Comparison of ENCODE assay signal across 8 cellular contexts in genomic region chr7:76359987-76360641, GRCh38. TPM values are rescaled to one million over a fixed set of nuclear protein-coding genes. Genes with fewer than 3 reads are reported as not detected.
A peak's percentile ranks its signal among the peaks of the same experiment; 100 is the strongest.
DNase-seq lines count a peak whose midpoint lies in the region; TF ChIP-seq lines count a peak whose summit lies in the region.
"Not testable (repeated sequence)": the region's sequence is repeated elsewhere in the genome, so short reads cannot be mapped to it uniquely, and the experiment has no call there.

No MANE protein-coding gene starts in this region.

- POLR2A ChIA-PET in SK-N-SH (lab: Yijun Ruan, JAX): interaction anchor here (0.6 to 3.1 kb wide), 6 partner anchors 9 to 1055 kb away, joined by 3 to 24 read pairs (median 4); no protein-coding TSS in a partner anchor

- peaks cover 30% of the 10 kb centered on the region for H3F3A ChIP-seq in SK-N-SH (replicated peaks; ENCODE audit: insufficient read depth)

- H3K36me3 Mint-ChIP-seq in activated naive CD8-positive, alpha-beta T cell treated with anti-CD3 and anti-CD28 coated beads for 36 hours: peaks cover 28% of the 10 kb centered on the region
- peaks cover 28% of the 10 kb centered on the region for H3K36me3 Mint-ChIP-seq in nephron progenitor cell (ENCODE audit: low read depth)

- intact Hi-C loops in stomach (cut with DNase I; ENCODE audit: low total_unique reads): not testable (repeated sequence)

- H2AFZ ChIP-seq in KMS-11 (ENCODE audit: low read depth): peak overlapping the region; percentile 63; the same call in 1 of the 2 replicates
- peak overlapping the region; percentile 92; the same call in 1 of the 2 replicates for H2AFZ ChIP-seq in SK-N-SH (ENCODE audit: low read depth)

- CTCF ChIA-PET in SK-N-SH (lab: Yijun Ruan, JAX): interaction anchor here (0.7 to 3.4 kb wide), 19 partner anchors 9 to 225 kb away, joined by 3 to 32 read pairs (median 4); partner anchors contain the start of gene HSPB1

- H3K4me3 Mint-ChIP-seq in activated naive CD8-positive, alpha-beta T cell treated with anti-CD3 and anti-CD28 coated beads for 36 hours: peak overlapping the region; percentile 94
- peak overlapping the region; percentile 90 for H3K4me3 Mint-ChIP-seq in nephron progenitor cell

- not testable (repeated sequence) for H3K9me3 Mint-ChIP-seq in activated naive CD8-positive, alpha-beta T cell treated with anti-CD3 and anti-CD28 coated beads for 36 hours; nephron progenitor cell

- not testable (repeated sequence) for H3K27me3 ChIP-seq in KMS-11 (ENCODE audit: insufficient read depth, low read depth); SK-N-SH (ENCODE audit: insufficient read depth); ectodermal cell (ENCODE audit: control insufficient read depth, insufficient read depth, low read length, poor library complexity, severe bottlenecking); iPS-20b (ENCODE audit: insufficient read depth, low read length); stomach

- H3K36me3 ChIP-seq in KMS-11 (ENCODE audit: insufficient read depth) (peaks cover 12% of the 10 kb centered on the region; the same call in 1 of the 2 replicates), SK-N-SH (replicated peaks in 1 of 2; ENCODE audit: control insufficient read depth in 1 of 2, insufficient read depth in 2 of 2, low read length in 1 of 2) (peaks cover 20 to 22% of the 10 kb centered on the region in 2 experiments), ectodermal cell (ENCODE audit: control insufficient read depth, insufficient read depth, low read length) (peaks cover 10% of the 10 kb centered on the region), iPS-20b (ENCODE audit: insufficient read depth, low read depth, low read length) (peaks cover 28% of the 10 kb centered on the region)
- H3K36me3 ChIP-seq in stomach: not testable (repeated sequence)

- peak overlapping the region; percentile 13 for H3K4me3 ChIP-seq in KMS-11 (IDR thresholded peaks at IDR 0.05; ENCODE audit: insufficient read depth, low read depth, low read length)
- H3K4me3 ChIP-seq in SK-N-SH (ENCODE audit: low read depth in 2 of 2, low read length in 1 of 2): peak overlapping the region in 1 of 2 experiments; percentile 82; a peak in 3 of 4 replicates
- H3K4me3 ChIP-seq in ectodermal cell (ENCODE audit: insufficient read depth, low read depth, low read length): peak overlapping the region; percentile 84
- peak overlapping the region; percentile 92; the same call in 1 of the 2 replicates for H3K4me3 ChIP-seq in iPS-20b (ENCODE audit: low read length)
- peak overlapping the region in 3 of 4 donors; percentile 75 to 78 (median 77) for H3K4me3 ChIP-seq in stomach

- H3K4me1 Mint-ChIP-seq in activated naive CD8-positive, alpha-beta T cell treated with anti-CD3 and anti-CD28 coated beads for 36 hours: peaks cover 40% of the 10 kb centered on the region
- H3K4me1 Mint-ChIP-seq in nephron progenitor cell: peaks cover 48% of the 10 kb centered on the region

- H3K9me3 ChIP-seq in SK-N-SH; ectodermal cell (ENCODE audit: control insufficient read depth, low read length); iPS-20b (ENCODE audit: insufficient read depth, low read depth, low read length); stomach: not testable (repeated sequence)

- not testable (repeated sequence) for TF ChIP-seq POLR2A in stomach (IDR thresholded peaks at IDR 0.05)

- peak overlapping the region; percentile 97 for H3K27ac Mint-ChIP-seq in activated naive CD8-positive, alpha-beta T cell treated with anti-CD3 and anti-CD28 coated beads for 36 hours
- H3K27ac Mint-ChIP-seq in nephron progenitor cell: peak overlapping the region; percentile 95

- H3K79me2 ChIP-seq in KMS-11 (ENCODE audit: insufficient read depth, low read depth) (peaks cover 35% of the 10 kb centered on the region), SK-N-SH (ENCODE audit: insufficient read depth) (peaks cover 36% of the 10 kb centered on the region)

- not testable (repeated sequence) for TF ChIP-seq EP300 in SK-N-SH (IDR thresholded peaks at IDR 0.05; ENCODE audit: borderline replicate concordance in 1 of 2, low read depth in 1 of 2, low read length in 1 of 2); stomach (IDR thresholded peaks at IDR 0.05)

- H4K20me1 ChIP-seq in KMS-11 (ENCODE audit: insufficient read depth) (peaks cover 21% of the 10 kb centered on the region), SK-N-SH (ENCODE audit: insufficient read depth) (peaks cover 29% of the 10 kb centered on the region)

- H3K27me3 Mint-ChIP-seq in activated naive CD8-positive, alpha-beta T cell treated with anti-CD3 and anti-CD28 coated beads for 36 hours; nephron progenitor cell (ENCODE audit: low read depth, poor library complexity): not testable (repeated sequence)

- H3K27ac ChIP-seq in C4-2B (peak overlapping the region; percentile 99), KMS-11 (peak overlapping the region; percentile 89; the same call in 1 of the 2 replicates), SK-N-SH (ENCODE audit: low read depth in 2 of 2, low read length in 1 of 2) (peak overlapping the region; percentile 87 to 92), ectodermal cell (ENCODE audit: insufficient read depth, low read depth, low read length, poor library complexity, severe bottlenecking) (peak overlapping the region; percentile 77), iPS-20b (ENCODE audit: low read length) (peak overlapping the region; percentile 90), stomach (peak overlapping the region; percentile 86 to 100 (median 97))

- TF ChIP-seq RAD21 in SK-N-SH (IDR thresholded peaks at IDR 0.05; ENCODE audit: low read length): not testable (repeated sequence)

- TF ChIP-seq CTCF in C4-2B (conservative IDR thresholded peaks at IDR 0.05); KMS-11 (conservative IDR thresholded peaks at IDR 0.05; ENCODE audit: low read depth, low read length); SK-N-SH (IDR thresholded peaks at IDR 0.05); nephron progenitor cell (IDR thresholded peaks at IDR 0.05); stomach (IDR thresholded peaks at IDR 0.05): not testable (repeated sequence)

- WGBS in SK-N-SH (ENCODE audit: low lambda C conversion rate): 88% methylated on average over 17 of the region's 17 CpGs
- WGBS in ectodermal cell, 2 experiments: 91 to 94% methylated on average over 17 of the region's 17 CpGs
- 68 to 74% (median 73%) methylated on average over 17 of the region's 17 CpGs for WGBS in stomach, 5 donors

- DNase-seq in SK-N-SH; activated naive CD8-positive, alpha-beta T cell treated with anti-CD3 and anti-CD28 coated beads for 36 hours; nephron progenitor cell; stomach: not testable (repeated sequence)

- not testable (repeated sequence) for H3K9me2 ChIP-seq in SK-N-SH

- H3K4me2 ChIP-seq in KMS-11 (peak overlapping the region; percentile 44; the same call in 1 of the 2 replicates), SK-N-SH (peak overlapping the region; percentile 80)

- H3K4me1 ChIP-seq in KMS-11 (ENCODE audit: low read depth, poor library complexity, severe bottlenecking) (peaks cover 46% of the 10 kb centered on the region), SK-N-SH (ENCODE audit: control insufficient read depth in 1 of 2, insufficient read depth in 2 of 2, low read depth in 1 of 2, low read length in 1 of 2) (peaks cover 25 to 29% of the 10 kb centered on the region in 2 experiments), ectodermal cell (ENCODE audit: control insufficient read depth, insufficient read depth, low read length) (peaks cover 24% of the 10 kb centered on the region), iPS-20b (ENCODE audit: insufficient read depth, low read length) (peaks cover 28% of the 10 kb centered on the region), stomach (peaks cover 27 to 55% (median 49%) of the 10 kb centered on the region in 4 donors)

- H3K9ac ChIP-seq in KMS-11 (peak overlapping the region; percentile 95), SK-N-SH (peak overlapping the region; percentile 93), iPS-20b (ENCODE audit: low read depth, low read length) (peak overlapping the region; percentile 88; the same call in 1 of the 2 replicates)

RNA-seq across cellular contexts. Expression of gene YWHAG, which starts 1.3 kb away (rescaled TPM):
- polyA plus RNA-seq in SK-N-SH (2012; rRNA removed): 60.4 and 78.0 TPM in 2 replicates
- polyA plus RNA-seq in SK-N-SH (2012; cell fraction: cytosol; rRNA removed): 69.7 and 76.5 TPM in 2 replicates
- polyA plus RNA-seq in SK-N-SH (2012; cell fraction: nucleus; rRNA removed): 49.2 and 56.0 TPM in 2 replicates
- 100 to 1,000 TPM; 155 to 157 TPM for total RNA-seq in activated naive CD8-positive, alpha-beta T cell treated with anti-CD3 and anti-CD28 coated beads for 36 hours
- 221 TPM for polyA plus RNA-seq in ectodermal cell (2013, experiment 1 of 4)
- polyA plus RNA-seq in ectodermal cell (2013, experiment 2 of 4): 220 TPM
- polyA plus RNA-seq in ectodermal cell (2013, experiment 3 of 4): 138 TPM
- polyA plus RNA-seq in ectodermal cell (2013, experiment 4 of 4): 145 TPM
- total RNA-seq in stomach: 10 to 100 TPM; 28.6 to 64.6 (median 56.2) TPM
- polyA plus RNA-seq in stomach: 10 to 100 TPM; 26.7 to 42.5 (median 41.2) TPM

RNA-seq across cellular contexts. Expression of gene SSC4D, which starts 49.4 kb away (rescaled TPM):
- polyA plus RNA-seq in SK-N-SH (2012; rRNA removed): 1.6 and 2.0 TPM in 2 replicates
- 0.75 and 1.3 TPM in 2 replicates for polyA plus RNA-seq in SK-N-SH (2012; cell fraction: cytosol; rRNA removed)
- polyA plus RNA-seq in SK-N-SH (2012; cell fraction: nucleus; rRNA removed): 3.3 and 5.8 TPM in 2 replicates
- under 1 TPM; 0.37 to 0.40 TPM for total RNA-seq in activated naive CD8-positive, alpha-beta T cell treated with anti-CD3 and anti-CD28 coated beads for 36 hours
- 5.2 TPM for polyA plus RNA-seq in ectodermal cell (2013, experiment 1 of 4)
- 4.5 TPM for polyA plus RNA-seq in ectodermal cell (2013, experiment 2 of 4)
- 5.4 TPM for polyA plus RNA-seq in ectodermal cell (2013, experiment 3 of 4)
- 4.8 TPM for polyA plus RNA-seq in ectodermal cell (2013, experiment 4 of 4)
- under 1 TPM in 1 of 5 donors, not detected in 4; 0.37 TPM for total RNA-seq in stomach
- polyA plus RNA-seq in stomach: under 1 TPM in 1 of 3 donors, not detected in 2; 0.80 TPM

RNA-seq across cellular contexts. Expression of gene HSPB1, which starts 57.6 kb away (rescaled TPM):
- polyA plus RNA-seq in SK-N-SH (2012; rRNA removed) (439 and 824 TPM in 2 replicates), stomach (1,000 to 10,000 TPM in 1 of 3 donors, 100 to 1,000 TPM in 2; 320 to 2,297 (median 486) TPM)
- polyA plus RNA-seq in SK-N-SH (2012; cell fraction: cytosol; rRNA removed): 324 and 487 TPM in 2 replicates
- 369 and 776 TPM in 2 replicates for polyA plus RNA-seq in SK-N-SH (2012; cell fraction: nucleus; rRNA removed)
- 100 to 1,000 TPM in 1 of 2 experiments, 10 to 100 TPM in 1; 96.7 to 102 TPM for total RNA-seq in activated naive CD8-positive, alpha-beta T cell treated with anti-CD3 and anti-CD28 coated beads for 36 hours
- 92.7 TPM for polyA plus RNA-seq in ectodermal cell (2013, experiment 1 of 4)
- 94.5 TPM for polyA plus RNA-seq in ectodermal cell (2013, experiment 2 of 4)
- polyA plus RNA-seq in ectodermal cell (2013, experiment 3 of 4): 128 TPM
- 139 TPM for polyA plus RNA-seq in ectodermal cell (2013, experiment 4 of 4)
- 1,000 to 10,000 TPM in 1 of 5 donors, 100 to 1,000 TPM in 3, 10 to 100 TPM in 1; 21.8 to 2,022 (median 373) TPM for total RNA-seq in stomach
